ENCODE assay signal across 19 cellular contexts in the genomic region with DNA sequence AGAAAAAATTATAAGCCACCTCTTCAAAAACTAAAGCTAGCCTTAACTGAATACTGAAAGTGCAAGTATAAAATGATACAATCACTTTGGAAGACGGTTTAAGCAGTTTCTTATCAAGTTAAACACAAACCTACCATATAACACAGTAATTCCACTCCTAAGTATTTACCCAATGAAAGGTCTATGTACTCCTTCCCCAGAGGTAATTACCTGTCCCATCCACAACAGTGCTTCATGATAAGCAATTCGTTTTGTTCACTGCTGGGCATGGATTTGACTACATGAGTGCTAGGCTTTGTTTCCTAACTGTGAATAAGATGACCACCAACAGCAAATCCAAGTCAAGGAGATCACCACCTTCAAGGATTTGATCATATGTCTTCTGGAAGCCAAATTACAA. TPM values are rescaled to one million over a fixed set of nuclear protein-coding genes. Genes with fewer than 3 reads are reported as not detected.
DNase-seq lines count a peak whose midpoint lies in the region; ATAC-seq, FAIRE-seq and TF ChIP-seq lines count a peak whose summit lies in the region.
"Had no signal": no experiment of that assay in that cellular context is flagged by ENCODE, and none has a peak within 500 bp of the region (broad histone marks: within the 10 kb centered on the region; RNA-seq: fewer than 3 reads in every experiment).

No MANE protein-coding gene starts in this region.

- H3F3A ChIP-seq in MM.1S (ENCODE audit: insufficient read depth, low read length) = peaks cover 11% of the 10 kb centered on the region

- H3K4me3 ChIP-seq in MM.1S (ENCODE audit: low read length) (no peak overlapping the region), K562 (no peak overlapping the region; the same call in 1 of the 2 replicates), small intestine (ENCODE audit: low read depth in 1 of 2, low read length in 2 of 2) (peak overlapping the region in 1 of 2 donors; percentile 8)
- H3K4me3 ChIP-seq: upper lobe of right lung had no signal

- H3K4me3 Mint-ChIP-seq in activated naive CD4-positive, alpha-beta T cell treated with anti-CD3 and anti-CD28 coated beads, Interleukin-2, amount 50 U/mL, for 24 hours = peak overlapping the region; percentile 15
- H3K4me3 Mint-ChIP-seq in activated naive CD4-positive, alpha-beta T cell treated with anti-CD3 and anti-CD28 coated beads, Interleukin-2, amount 10 ng/mL, durations not matched to agents 7 days and 5 days = no peak overlapping the region

- H3K36me3 ChIP-seq in MM.1S (replicated peaks; ENCODE audit: insufficient read depth, low read length) (peaks cover 11% of the 10 kb centered on the region), K562 (ENCODE audit: control insufficient read depth, insufficient read depth, low read length) (peaks cover 72% of the 10 kb centered on the region), small intestine (ENCODE audit: control insufficient read depth in 2 of 2, insufficient read depth in 2 of 2, low read length in 2 of 2) (peaks cover 6 to 8% of the 10 kb centered on the region in 2 donors)

- 11% methylated on average over 2 of the region's 2 CpGs for WGBS in K562 (ENCODE audit: insufficient coverage, low coverage, missing lambda C conversion rate)
- 13 to 51% (median 14%) methylated on average over 2 of the region's 2 CpGs for WGBS in small intestine, 3 donors

- no peak overlapping the region for H3K27ac Mint-ChIP-seq in activated naive CD4-positive, alpha-beta T cell treated with anti-CD3 and anti-CD28 coated beads, Interleukin-2, amount 50 U/mL, for 24 hours
- H3K27ac Mint-ChIP-seq in activated naive CD4-positive, alpha-beta T cell treated with anti-CD3 and anti-CD28 coated beads, Interleukin-2, amount 10 ng/mL, durations not matched to agents 7 days and 5 days = no peak overlapping the region

- TF ChIP-seq POLR2A in K562 (conservative IDR thresholded peaks at IDR 0.05) = no peak

- in situ Hi-C loops in K562 (cut with MboI) = no loop called here

- H3K9me3 Mint-ChIP-seq in activated naive CD4-positive, alpha-beta T cell treated with anti-CD3 and anti-CD28 coated beads, Interleukin-2, amount 50 U/mL, for 24 hours = no peaks in the 10 kb centered on the region
- H3K9me3 Mint-ChIP-seq in activated naive CD4-positive, alpha-beta T cell treated with anti-CD3 and anti-CD28 coated beads, Interleukin-2, amount 10 ng/mL, durations not matched to agents 7 days and 5 days = no peaks in the 10 kb centered on the region

- H4K20me1 ChIP-seq in MM.1S (ENCODE audit: insufficient read depth, low read length) = peaks cover 15% of the 10 kb centered on the region; the same call in 1 of the 2 replicates
- peaks cover 9% of the 10 kb centered on the region for H4K20me1 ChIP-seq in K562 (replicated peaks; ENCODE audit: control insufficient read depth, insufficient read depth, low read length)

- DNase-seq in activated naive CD4-positive, alpha-beta T cell treated with anti-CD3 and anti-CD28 coated beads, Interleukin-2, amount 10 ng/mL, durations not matched to agents 7 days and 5 days = no peak
- no peak for DNase-seq in MM.1S
- DNase-seq in K562 (ENCODE audit: extremely low read depth in 1 of 4, low spot score in 3 of 4) = no peak
- DNase-seq in small intestine = peak; percentile 64
- DNase-seq in NK-92 (lab: John Stamatoyannopoulos, UW; ENCODE audit: unreplicated experiment) = no peak
- no peak for DNase-seq in cerebellar nuclear complex (lab: John Stamatoyannopoulos, UW)
- DNase-seq: dermis blood vessel endothelial cell; midbrain; NCI-H1092; NCI-H2081 treated with DMSO at 0.1 percent for 48 hours; NCI-H510A treated with DMSO at 0.1 percent for 48 hours; stimulated activated naive CD4-positive, alpha-beta T cell had no signal

- H3K9ac ChIP-seq in MM.1S (ENCODE audit: low read length) (no peak overlapping the region), K562 (ENCODE audit: insufficient read depth in 1 of 2, low read depth in 2 of 2, low read length in 2 of 2) (no peak overlapping the region)
- H3K9ac ChIP-seq: KMS-11 had no signal

- H3K9me3 ChIP-seq in MM.1S (replicated peaks; ENCODE audit: insufficient read depth, low read length) (no peaks in the 10 kb centered on the region), K562 (replicated peaks; ENCODE audit: control insufficient read depth, insufficient read depth, low read depth, low read length) (no peaks in the 10 kb centered on the region), small intestine (ENCODE audit: control insufficient read depth, low read depth) (no peaks in the 10 kb centered on the region)
- H3K9me3 ChIP-seq: upper lobe of right lung had no signal

- no peak for TF ChIP-seq EP300 in K562 (IDR thresholded peaks at IDR 0.05; ENCODE audit: low read length)

- H3K27me3 ChIP-seq in MM.1S (replicated peaks; ENCODE audit: insufficient read depth, low read length) (no peaks in the 10 kb centered on the region), K562 (ENCODE audit: control insufficient read depth in 2 of 2, insufficient read depth in 2 of 2, low read length in 2 of 2) (no peaks in the 10 kb centered on the region), small intestine (ENCODE audit: control insufficient read depth in 2 of 2, insufficient read depth in 2 of 2, low read length in 2 of 2) (no peaks in the 10 kb centered on the region)
- H3K27me3 ChIP-seq: upper lobe of right lung had no signal

- H3K9me1 ChIP-seq in K562 (ENCODE audit: control insufficient read depth, insufficient read depth, low read length) = no peaks in the 10 kb centered on the region

- H3K4me2 ChIP-seq in MM.1S (ENCODE audit: low read depth, low read length) (peak overlapping the region; percentile 10; the same call in 1 of the 2 replicates), K562 (ENCODE audit: insufficient read depth, low read length) (peak overlapping the region; percentile 40)
- H3K4me2 ChIP-seq: KMS-11 had no signal

- FAIRE-seq in K562 (lab: Jason Lieb, UNC) (peak; percentile 11), small intestine (lab: Jason Lieb, UNC) (no peak)
- FAIRE-seq: frontal cortex had no signal

- H3K4me1 Mint-ChIP-seq in activated naive CD4-positive, alpha-beta T cell treated with anti-CD3 and anti-CD28 coated beads, Interleukin-2, amount 50 U/mL, for 24 hours = peaks cover 41% of the 10 kb centered on the region
- H3K4me1 Mint-ChIP-seq in activated naive CD4-positive, alpha-beta T cell treated with anti-CD3 and anti-CD28 coated beads, Interleukin-2, amount 10 ng/mL, durations not matched to agents 7 days and 5 days = peaks cover 41% of the 10 kb centered on the region

- intact Hi-C loops in K562 (cut with micrococcal nuclease) = no loop called here

- POLR2A ChIA-PET in K562 (lab: Yijun Ruan, JAX) = interaction anchor here (0.6 to 3.1 kb wide), 11 partner anchors 9 to 498 kb away, joined by 3 to 15 read pairs (median 5); a partner anchor contains a TSS

- ATAC-seq in K562 (no peak), GM21381 (IDR thresholded peaks at IDR 0.05; ENCODE audit: unreplicated experiment) (no peak)
- ATAC-seq: HCT116, Right ventricle myocardium inferior, upper lobe of right lung had no signal

- peaks cover 22% of the 10 kb centered on the region for H3K4me1 ChIP-seq in MM.1S (ENCODE audit: low read length)
- peaks cover 19 to 27% of the 10 kb centered on the region in 2 experiments for H3K4me1 ChIP-seq in K562 (replicated peaks in 1 of 2; ENCODE audit: control insufficient read depth in 2 of 2, insufficient read depth in 2 of 2, low read length in 2 of 2)
- H3K4me1 ChIP-seq in small intestine (ENCODE audit: control insufficient read depth in 2 of 2, insufficient read depth in 1 of 2, low read depth in 1 of 2, low read length in 1 of 2) = peaks cover 0 to 4% of the 10 kb centered on the region in 2 donors

- no peak for TF ChIP-seq RAD21 in K562 (CRISPR knock-in tag; conservative IDR thresholded peaks at IDR 0.05 in 1 of 2, IDR thresholded peaks at IDR 0.05 in 1 of 2)

- no peaks in the 10 kb centered on the region for H3K9me2 ChIP-seq in MM.1S (replicated peaks; ENCODE audit: insufficient read depth, low read length)

- H3K27me3 Mint-ChIP-seq in activated naive CD4-positive, alpha-beta T cell treated with anti-CD3 and anti-CD28 coated beads, Interleukin-2, amount 50 U/mL, for 24 hours = no peaks in the 10 kb centered on the region
- no peaks in the 10 kb centered on the region for H3K27me3 Mint-ChIP-seq in activated naive CD4-positive, alpha-beta T cell treated with anti-CD3 and anti-CD28 coated beads, Interleukin-2, amount 10 ng/mL, durations not matched to agents 7 days and 5 days

- H3K79me2 ChIP-seq in MM.1S (ENCODE audit: low read length) (peaks cover 92% of the 10 kb centered on the region), K562 (ENCODE audit: control insufficient read depth, insufficient read depth, low read length) (peaks cover 92% of the 10 kb centered on the region)

- no TSS peak for BruUV-seq in K562 (replicated peaks; lab: Mats Ljungman, UMichigan)

- H2AFZ ChIP-seq in MM.1S (ENCODE audit: low read length) (no peak overlapping the region), K562 (ENCODE audit: low read depth, low read length) (no peak overlapping the region)

- CTCF ChIA-PET in activated naive CD4-positive, alpha-beta T cell treated with anti-CD3 and anti-CD28 coated beads, Interleukin-2, amount 10 ng/mL, durations not matched to agents 7 days and 5 days (lab: Charles Lee) = interaction anchor here (0.7 to 1.8 kb wide), 4 partner anchors 23 to 152 kb away, joined by 3 to 5 read pairs (median 4); a partner anchor contains a TSS
- CTCF ChIA-PET in K562 (lab: Yijun Ruan, JAX; ENCODE audit: low intra/inter-chr PET ratio) = interaction anchor here (0.7 kb wide), 1 partner anchor 423 kb away, joined by 4 read pairs; no protein-coding TSS in a partner anchor

- H3K27ac ChIP-seq in MM.1S (ENCODE audit: low read length) = no peak overlapping the region
- no peak overlapping the region for H3K27ac ChIP-seq in K562 (ENCODE audit: extremely low read depth, low read depth, low read length)
- H3K27ac ChIP-seq in small intestine (ENCODE audit: low read depth in 1 of 2, low read length in 1 of 2) = no peak overlapping the region
- H3K27ac ChIP-seq: KMS-11, upper lobe of right lung had no signal

- TF ChIP-seq CTCF in MM.1S (IDR thresholded peaks at IDR 0.05; ENCODE audit: low read length) = no peak
- no peak for TF ChIP-seq CTCF in K562 (IDR thresholded peaks at IDR 0.05 in 2 of 3, conservative IDR thresholded peaks at IDR 0.05 in 1 of 3; ENCODE audit: insufficient read depth in 2 of 3, low read depth in 1 of 3, low read length in 3 of 3)

- H3K36me3 Mint-ChIP-seq in activated naive CD4-positive, alpha-beta T cell treated with anti-CD3 and anti-CD28 coated beads, Interleukin-2, amount 50 U/mL, for 24 hours = peaks cover 2% of the 10 kb centered on the region
- H3K36me3 Mint-ChIP-seq in activated naive CD4-positive, alpha-beta T cell treated with anti-CD3 and anti-CD28 coated beads, Interleukin-2, amount 10 ng/mL, durations not matched to agents 7 days and 5 days = peaks cover 20% of the 10 kb centered on the region

RNA-seq across cellular contexts. Expression of a gene that starts 4.3 kb away (rescaled TPM):
- total RNA-seq in K562 (2011; cell fraction: chromatin; rRNA removed; ENCODE audit: low replicate concordance) = 32.1 and 48.6 TPM in 2 replicates
- 31.2 and 36.9 TPM in 2 replicates for total RNA-seq in K562 (2011; cell fraction: nucleolus; rRNA removed)
- total RNA-seq in K562 (2011; cell fraction: nucleoplasm; rRNA removed) = 54.6 and 80.4 TPM in 2 replicates
- 182 and 196 TPM in 2 replicates for total RNA-seq in K562 (2014; rRNA removed)
- 427 and 480 TPM in 2 replicates for total RNA-seq in K562 (2014; rRNA removed; fragmentation: Illumina TruSeq; extraction: Trizol)
- 371 and 389 TPM in 2 replicates for total RNA-seq in K562 (2015; rRNA removed; fragmentation: Illumina TruSeq; extraction: Trizol)
- 476 and 490 TPM in 2 replicates for total RNA-seq in K562 (2021)
- polyA plus RNA-seq in K562 (2011; rRNA removed) = 245 and 357 TPM in 2 replicates
- polyA plus RNA-seq in K562 (2011; cell fraction: cytosol; rRNA removed) = 349 and 400 TPM in 2 replicates
- 157 and 270 TPM in 2 replicates for polyA plus RNA-seq in K562 (2011; cell fraction: nucleus; rRNA removed)
- 668 and 675 TPM in 2 replicates for polyA plus RNA-seq in K562 (2012)
- 553 and 569 TPM in 2 replicates for polyA plus RNA-seq in K562 (2014; fragmentation: Illumina TruSeq; extraction: Trizol)
- polyA plus RNA-seq in K562 (2014; fragmentation: Nextera tagmentation; extraction: Ambion mirVana) = 100 to 1,000 TPM in 1 of 2 experiments, 10 to 100 TPM in 1; 86.8 to 116 TPM
- polyA plus RNA-seq in K562 (2014; rRNA removed) = 419 and 568 TPM in 2 replicates
- polyA minus RNA-seq in K562 (2011; rRNA and poly(A)+ RNA removed) = 90.7 and 143 TPM in 2 replicates
- polyA minus RNA-seq in K562 (2011; cell fraction: cytosol; rRNA and poly(A)+ RNA removed) = 143 and 157 TPM in 2 replicates
- polyA minus RNA-seq in K562 (2011; cell fraction: nucleus; rRNA and poly(A)+ RNA removed) = 12.9 and 34.8 TPM in 2 replicates
- polyA plus RNA-seq in small intestine = 100 to 1,000 TPM; 743 to 931 (median 873) TPM

RNA-seq across cellular contexts. Expression of a gene that starts 23.0 kb away (rescaled TPM):
- total RNA-seq in K562 (2011; cell fraction: chromatin; rRNA removed; ENCODE audit: low replicate concordance) = 1.1 and 3.4 TPM in 2 replicates
- 4.1 and 5.0 TPM in 2 replicates for total RNA-seq in K562 (2011; cell fraction: nucleolus; rRNA removed)
- total RNA-seq in K562 (2011; cell fraction: nucleoplasm; rRNA removed) = 2.4 and 3.1 TPM in 2 replicates
- total RNA-seq in K562 (2014; rRNA removed) = 12.3 and 15.4 TPM in 2 replicates
- total RNA-seq in K562 (2014; rRNA removed; fragmentation: Illumina TruSeq; extraction: Trizol) = 5.4 and 5.6 TPM in 2 replicates
- total RNA-seq in K562 (2015; rRNA removed; fragmentation: Illumina TruSeq; extraction: Trizol) = 4.7 and 4.9 TPM in 2 replicates
- 11.0 and 12.0 TPM in 2 replicates for total RNA-seq in K562 (2021)
- polyA plus RNA-seq in K562 (2011; rRNA removed) = 1.9 and 4.1 TPM in 2 replicates
- 4.8 and 7.0 TPM in 2 replicates for polyA plus RNA-seq in K562 (2011; cell fraction: cytosol; rRNA removed)
- polyA plus RNA-seq in K562 (2011; cell fraction: nucleus; rRNA removed) = 2.3 and 3.2 TPM in 2 replicates
- 4.4 and 9.2 TPM in 2 replicates for polyA plus RNA-seq in K562 (2012)
- polyA plus RNA-seq in K562 (2014; fragmentation: Illumina TruSeq; extraction: Trizol) = 6.0 and 6.2 TPM in 2 replicates
- 1 to 10 TPM; 1.1 to 1.3 TPM for polyA plus RNA-seq in K562 (2014; fragmentation: Nextera tagmentation; extraction: Ambion mirVana)
- 6.9 and 7.5 TPM in 2 replicates for polyA plus RNA-seq in K562 (2014; rRNA removed)
- 1.8 and 2.4 TPM in 2 replicates for polyA minus RNA-seq in K562 (2011; rRNA and poly(A)+ RNA removed)
- 2.7 and 5.1 TPM in 2 replicates for polyA minus RNA-seq in K562 (2011; cell fraction: cytosol; rRNA and poly(A)+ RNA removed)
- polyA minus RNA-seq in K562 (2011; cell fraction: nucleus; rRNA and poly(A)+ RNA removed) = 2.0 and 4.3 TPM in 2 replicates
- polyA plus RNA-seq in small intestine = 10 to 100 TPM; 14.1 to 22.2 (median 15.7) TPM

RNA-seq across cellular contexts. Expression of a gene that starts 26.9 kb away (rescaled TPM):
- total RNA-seq in K562 (2011; cell fraction: chromatin; rRNA removed; ENCODE audit: low replicate concordance) = 89.6 and 158 TPM in 2 replicates
- 91.7 and 93.2 TPM in 2 replicates for total RNA-seq in K562 (2011; cell fraction: nucleolus; rRNA removed)
- 102 and 120 TPM in 2 replicates for total RNA-seq in K562 (2011; cell fraction: nucleoplasm; rRNA removed)
- total RNA-seq in K562 (2014; rRNA removed) = 26.1 and 27.6 TPM in 2 replicates
- total RNA-seq in K562 (2014; rRNA removed; fragmentation: Illumina TruSeq; extraction: Trizol) = 28.2 and 29.4 TPM in 2 replicates
- 17.5 and 19.1 TPM in 2 replicates for total RNA-seq in K562 (2015; rRNA removed; fragmentation: Illumina TruSeq; extraction: Trizol)
- total RNA-seq in K562 (2021) = 40.3 and 43.0 TPM in 2 replicates
- polyA plus RNA-seq in K562 (2011; rRNA removed) = 50.4 and 58.4 TPM in 2 replicates
- polyA plus RNA-seq in K562 (2011; cell fraction: cytosol; rRNA removed) = 36.0 and 55.5 TPM in 2 replicates
- polyA plus RNA-seq in K562 (2011; cell fraction: nucleus; rRNA removed) = 288 and 307 TPM in 2 replicates
- 18.3 and 40.2 TPM in 2 replicates for polyA plus RNA-seq in K562 (2012)
- 29.7 and 35.3 TPM in 2 replicates for polyA plus RNA-seq in K562 (2014; fragmentation: Illumina TruSeq; extraction: Trizol)
- polyA plus RNA-seq in K562 (2014; fragmentation: Nextera tagmentation; extraction: Ambion mirVana) = 10 to 100 TPM in 1 of 2 experiments, 1 to 10 TPM in 1; 6.8 to 10.2 TPM
- polyA plus RNA-seq in K562 (2014; rRNA removed) = 47.9 and 50.4 TPM in 2 replicates
- polyA minus RNA-seq in K562 (2011; rRNA and poly(A)+ RNA removed) = 19.0 and 21.3 TPM in 2 replicates
- 7.7 and 8.3 TPM in 2 replicates for polyA minus RNA-seq in K562 (2011; cell fraction: cytosol; rRNA and poly(A)+ RNA removed)
- 35.0 and 39.9 TPM in 2 replicates for polyA minus RNA-seq in K562 (2011; cell fraction: nucleus; rRNA and poly(A)+ RNA removed)
- polyA plus RNA-seq in small intestine = 10 to 100 TPM; 12.7 to 25.9 (median 17.3) TPM

RNA-seq across cellular contexts. Expression of a gene that starts 43.7 kb away (rescaled TPM):
- 120 and 254 TPM in 2 replicates for total RNA-seq in K562 (2011; cell fraction: chromatin; rRNA removed; ENCODE audit: low replicate concordance)
- total RNA-seq in K562 (2011; cell fraction: nucleolus; rRNA removed) = 166 and 183 TPM in 2 replicates
- 164 and 172 TPM in 2 replicates for total RNA-seq in K562 (2011; cell fraction: nucleoplasm; rRNA removed)
- total RNA-seq in K562 (2014; rRNA removed) = 40.5 and 58.3 TPM in 2 replicates
- 28.1 and 34.5 TPM in 2 replicates for total RNA-seq in K562 (2014; rRNA removed; fragmentation: Illumina TruSeq; extraction: Trizol)
- total RNA-seq in K562 (2015; rRNA removed; fragmentation: Illumina TruSeq; extraction: Trizol) = 28.8 and 30.7 TPM in 2 replicates
- 40.3 and 42.1 TPM in 2 replicates for total RNA-seq in K562 (2021)
- 56.8 and 73.8 TPM in 2 replicates for polyA plus RNA-seq in K562 (2011; rRNA removed)
- 76.8 and 97.4 TPM in 2 replicates for polyA plus RNA-seq in K562 (2011; cell fraction: cytosol; rRNA removed)
- 152 and 243 TPM in 2 replicates for polyA plus RNA-seq in K562 (2011; cell fraction: nucleus; rRNA removed)
- 60.4 and 65.3 TPM in 2 replicates for polyA plus RNA-seq in K562 (2012)
- polyA plus RNA-seq in K562 (2014; fragmentation: Illumina TruSeq; extraction: Trizol) = 78.7 and 105 TPM in 2 replicates
- polyA plus RNA-seq in K562 (2014; fragmentation: Nextera tagmentation; extraction: Ambion mirVana) = 10 to 100 TPM; 41.8 to 46.7 TPM
- polyA plus RNA-seq in K562 (2014; rRNA removed) = 36.3 and 41.2 TPM in 2 replicates
- polyA minus RNA-seq in K562 (2011; rRNA and poly(A)+ RNA removed) = 79.0 and 93.6 TPM in 2 replicates
- 38.3 and 38.9 TPM in 2 replicates for polyA minus RNA-seq in K562 (2011; cell fraction: cytosol; rRNA and poly(A)+ RNA removed)
- polyA minus RNA-seq in K562 (2011; cell fraction: nucleus; rRNA and poly(A)+ RNA removed) = 95.3 and 121 TPM in 2 replicates
- 10 to 100 TPM; 41.1 to 88.3 (median 60.5) TPM for polyA plus RNA-seq in small intestine
